17 cellular contexts compared by ENCODE assay signal in the genomic region with DNA sequence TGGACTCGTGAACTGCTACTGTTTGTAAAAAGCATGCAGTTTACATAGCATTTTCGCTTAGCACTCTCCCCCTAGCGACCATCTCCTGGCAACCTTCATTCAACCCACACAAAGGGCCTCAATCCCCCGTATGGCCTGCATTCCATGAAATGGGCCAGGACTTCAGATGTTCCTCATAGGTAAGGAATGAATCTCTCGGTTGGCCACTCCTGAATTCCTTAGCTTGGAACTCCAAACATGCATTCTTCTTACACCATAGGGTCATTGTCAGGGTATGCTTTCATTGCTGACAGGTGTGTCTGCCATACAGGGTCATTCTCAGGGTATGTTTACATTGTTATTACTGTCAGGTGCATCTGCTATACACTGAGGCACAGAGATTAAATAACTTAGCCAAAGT.
DNase-seq lines count a peak whose midpoint lies in the region; ATAC-seq, FAIRE-seq and TF ChIP-seq lines count a peak whose summit lies in the region.
"Had no signal": no experiment of that assay in that cellular context is flagged by ENCODE, and none has a peak within 500 bp of the region (broad histone marks: within the 10 kb centered on the region; RNA-seq: fewer than 3 reads in every experiment).

No MANE protein-coding gene starts in this region.

- no peak overlapping the region for H2BK5ac ChIP-seq in IMR-90 (ENCODE audit: low read depth, low read length, poor library complexity, severe bottlenecking)

- H4K20me1 ChIP-seq in IMR-90 (ENCODE audit: insufficient read depth, low read length) (no peaks in the 10 kb centered on the region), osteoblast (ENCODE audit: insufficient read depth, low read length) (no peaks in the 10 kb centered on the region)

- H4K8ac ChIP-seq in IMR-90 (ENCODE audit: low read depth in 2 of 2, low read length in 2 of 2), result no peak overlapping the region

- no peaks in the 10 kb centered on the region for H3K79me1 ChIP-seq in IMR-90 (ENCODE audit: low read depth in 1 of 2, low read length in 2 of 2)

- no peak for TF ChIP-seq RAD21 in IMR-90 (IDR thresholded peaks at IDR 0.05; ENCODE audit: low read length)

- H3K79me2 ChIP-seq in osteoblast (ENCODE audit: insufficient read depth, low read length), result no peaks in the 10 kb centered on the region

- no peak for TF ChIP-seq CTCF in IMR-90 (conservative IDR thresholded peaks at IDR 0.05; ENCODE audit: low read depth, low read length)
- no peak for TF ChIP-seq CTCF in bronchial epithelial cell (IDR thresholded peaks at IDR 0.05; ENCODE audit: insufficient read depth, low read length, severe bottlenecking)
- TF ChIP-seq CTCF in osteoblast (IDR thresholded peaks at IDR 0.05; ENCODE audit: extremely low read depth, low read depth, low read length), result no peak

- peak; percentile 73 for FAIRE-seq in bronchial epithelial cell (lab: Jason Lieb, UNC)

- H4K91ac ChIP-seq in IMR-90 (ENCODE audit: insufficient read depth, low read depth, low read length), result no peak overlapping the region

- peaks cover 6% of the 10 kb centered on the region; the same call in 1 of the 2 replicates for H3K4me1 ChIP-seq in IMR-90 (ENCODE audit: control insufficient read depth, insufficient read depth, low read length)
- H3K4me1 ChIP-seq in osteoblast (ENCODE audit: insufficient read depth, low read length), result no peaks in the 10 kb centered on the region
- H3K4me1 ChIP-seq: HAP-1, upper lobe of left lung had no signal

- no TSS peak for BruUV-seq in IMR-90 (replicated peaks; lab: Mats Ljungman, UMichigan)

- H3K36me3 ChIP-seq in IMR-90 (ENCODE audit: control insufficient read depth, insufficient read depth, low read length) (no peaks in the 10 kb centered on the region), bronchial epithelial cell (ENCODE audit: control insufficient read depth, insufficient read depth, low read length) (no peaks in the 10 kb centered on the region), osteoblast (ENCODE audit: insufficient read depth, low read length) (no peaks in the 10 kb centered on the region)
- H3K36me3 ChIP-seq: HAP-1, upper lobe of left lung had no signal

- H3K9me3 ChIP-seq in IMR-90 (ENCODE audit: control insufficient read depth, insufficient read depth, low read length) (no peaks in the 10 kb centered on the region), osteoblast (ENCODE audit: low read depth, low read length) (no peaks in the 10 kb centered on the region)
- H3K9me3 ChIP-seq: HAP-1, upper lobe of left lung had no signal

- DNase-seq in COLO668 (lab: John Stamatoyannopoulos, UW; ENCODE audit: unreplicated experiment) (peak; percentile 5), IMR-90 (peak; percentile 21), bronchial epithelial cell (ENCODE audit: low read depth) (peak; percentile 62), kidney tubule cell (ENCODE audit: low spot score) (peak; percentile 88), osteoblast (ENCODE audit: insufficient read length, low spot score, missing footprints) (no peak), NCI-H82 (lab: John Stamatoyannopoulos, UW) (no peak), Ammon's horn (ENCODE audit: low spot score) (no peak)
- DNase-seq: activated CD4-positive, CD25-positive, alpha-beta regulatory T cell; activated naive CD8-positive, alpha-beta T cell treated with anti-CD3 and anti-CD28 coated beads, Interleukin-2, amount 10 ng/mL, durations not matched to agents 7 days and 5 days; Kasumi-1; NCI-H1417 treated with DMSO at 0.1 percent for 48 hours; stimulated activated CD4-positive, alpha-beta T cell treated with anti-CD3 and anti-CD28 coated beads, Interleukin-2, amount 100 ng/mL, for 24 hours; stimulated activated naive CD8-positive, alpha-beta T cell treated with anti-CD3 and anti-CD28 coated beads, Interleukin-15, amount 100 ng/mL, for 72 hours; T-helper 9 cell; upper lobe of left lung had no signal

- no peak overlapping the region for H3K56ac ChIP-seq in IMR-90 (ENCODE audit: extremely low read depth, insufficient read depth, low read length)

- H3K14ac ChIP-seq in IMR-90 (replicated peaks; ENCODE audit: low read depth, low read length), result no peak overlapping the region

- no peak overlapping the region for H2BK120ac ChIP-seq in IMR-90 (ENCODE audit: low read depth, low read length)

- no peak overlapping the region for H2AFZ ChIP-seq in IMR-90 (replicated peaks; ENCODE audit: low read length, poor library complexity)
- no peak overlapping the region for H2AFZ ChIP-seq in osteoblast (ENCODE audit: low read length)

- H3K4ac ChIP-seq in IMR-90 (ENCODE audit: low read depth, low read length), result no peak overlapping the region

- CTCF ChIA-PET in IMR-90 (lab: Yijun Ruan, JAX), result interaction anchor here (0.5 to 1.4 kb wide), 3 partner anchors 11 to 105 kb away, joined by 3 to 4 read pairs (median 4); no protein-coding TSS in a partner anchor

- H2AK5ac ChIP-seq in IMR-90 (ENCODE audit: low read depth, low read length), result no peak overlapping the region

- intact Hi-C loops in IMR-90 (cut with micrococcal nuclease), result no loop called here

- no peak overlapping the region for H4K5ac ChIP-seq in IMR-90 (ENCODE audit: low read depth, low read length)

- in situ Hi-C loops in IMR-90 (cut with MboI; ENCODE audit: low sequenced_read_pairs), result no loop called here

- no peak overlapping the region for H2AK9ac ChIP-seq in IMR-90 (replicated peaks; ENCODE audit: low read depth, low read length, poor library complexity)

- H3K27ac ChIP-seq in IMR-90 (ENCODE audit: insufficient read depth, low read length) (no peak overlapping the region), osteoblast (ENCODE audit: low read depth, low read length) (no peak overlapping the region)
- H3K27ac ChIP-seq: upper lobe of left lung had no signal

- no peak overlapping the region for H3K9ac ChIP-seq in IMR-90 (ENCODE audit: low read depth, low read length)

- H3K23ac ChIP-seq in IMR-90 (ENCODE audit: low read depth, low read length), result no peak overlapping the region

- H2BK15ac ChIP-seq in IMR-90 (ENCODE audit: low read depth, low read length), result no peak overlapping the region

- H3K27me3 ChIP-seq in IMR-90 (ENCODE audit: control insufficient read depth, insufficient read depth, low read length), result no peaks in the 10 kb centered on the region
- H3K27me3 ChIP-seq in bronchial epithelial cell (ENCODE audit: control insufficient read depth, insufficient read depth, low read length), result no peaks in the 10 kb centered on the region
- no peaks in the 10 kb centered on the region for H3K27me3 ChIP-seq in osteoblast (ENCODE audit: insufficient read depth, low read length)
- H3K27me3 ChIP-seq: upper lobe of left lung had no signal

- H3K4me3 ChIP-seq in IMR-90 (ENCODE audit: insufficient read depth, low read depth, low read length) (no peak overlapping the region), bronchial epithelial cell (ENCODE audit: low read depth, low read length) (no peak overlapping the region), osteoblast (ENCODE audit: insufficient read depth, low read length) (no peak overlapping the region)
- H3K4me3 ChIP-seq: HAP-1, upper lobe of left lung had no signal

- no peak for TF ChIP-seq POLR2A in IMR-90 (IDR thresholded peaks at IDR 0.05; ENCODE audit: low read depth, low read length)

- no peaks in the 10 kb centered on the region for H3K9me1 ChIP-seq in IMR-90 (ENCODE audit: insufficient read depth, low read length)

- no peak overlapping the region; the same call in 1 of the 2 replicates for H3K18ac ChIP-seq in IMR-90 (ENCODE audit: low read depth, low read length)

- ATAC-seq in IMR-90 (ENCODE audit: low read depth), result no peak
- no peak for ATAC-seq in HG03432 (IDR thresholded peaks at IDR 0.05; ENCODE audit: unreplicated experiment)
- ATAC-seq: stimulated activated naive CD8-positive, alpha-beta T cell treated with anti-CD3 and anti-CD28 coated beads, Interleukin-15, amount 100 ng/mL, for 72 hours had no signal

- POLR2A ChIA-PET in IMR-90 (lab: Charles Lee; ENCODE audit: unreplicated experiment), result interaction anchor here (0.6 kb wide), 1 partner anchor 1646 kb away, joined by 9 read pairs; no protein-coding TSS in a partner anchor

- no CpG with 5 or more reads among the region's 5 CpGs for WGBS in IMR-90 (ENCODE audit: extremely low coverage in 2 of 2, insufficient read length in 1 of 2), 2 experiments

- dilution Hi-C loops in IMR-90 (cut with HindIII; ENCODE audit: low sequenced_read_pairs, unreplicated experiment), result no loop called here

- H2BK20ac ChIP-seq in IMR-90 (ENCODE audit: low read depth, low read length), result no peak overlapping the region

- no peak overlapping the region for H3K4me2 ChIP-seq in IMR-90 (ENCODE audit: low read depth, low read length)
- no peak overlapping the region for H3K4me2 ChIP-seq in osteoblast (ENCODE audit: insufficient read depth, low read length)

TF ChIP-seq in IMR-90, 13 proteins besides CTCF, POLR2A, EP300 and RAD21 (continues in another document):
- no peak for TF ChIP-seq NFE2L2 (IDR thresholded peaks at IDR 0.05; ENCODE audit: low read depth, low read length)
- TF ChIP-seq CHD1 (IDR thresholded peaks at IDR 0.05; ENCODE audit: low read depth, low read length), result no peak
- TF ChIP-seq ELK1 (IDR thresholded peaks at IDR 0.05; ENCODE audit: borderline replicate concordance, low read depth, low read length), result no peak
- TF ChIP-seq MAZ (IDR thresholded peaks at IDR 0.05; ENCODE audit: borderline replicate concordance, low read depth, low read length), result no peak
- no peak for TF ChIP-seq MAFK (IDR thresholded peaks at IDR 0.05; ENCODE audit: low read depth, low read length)
- no peak for TF ChIP-seq MXI1 (IDR thresholded peaks at IDR 0.05; ENCODE audit: borderline replicate concordance, low read depth, low read length)
- no peak for TF ChIP-seq BHLHE40 (IDR thresholded peaks at IDR 0.05; ENCODE audit: low read depth, low read length)
- TF ChIP-seq RFX5 (IDR thresholded peaks at IDR 0.05; ENCODE audit: low read depth, low read length), result no peak
- no peak for TF ChIP-seq FOS (IDR thresholded peaks at IDR 0.05; ENCODE audit: low read depth, low read length)
- TF ChIP-seq SMC3 (IDR thresholded peaks at IDR 0.05; ENCODE audit: low read depth, low read length), result no peak

Comparison
In these comparisons a context has a peak if more than half of its experiments do, and no peak if none do; other contexts are left out.
1. DNase-seq: peak in COLO668 (single experiment), IMR-90 (single experiment), bronchial epithelial cell (single experiment) and kidney tubule cell (single experiment); none in osteoblast (single experiment), NCI-H82 (single experiment) and Ammon's horn (single experiment).